33 cellular contexts compared by ENCODE assay signal in the genomic region with DNA sequence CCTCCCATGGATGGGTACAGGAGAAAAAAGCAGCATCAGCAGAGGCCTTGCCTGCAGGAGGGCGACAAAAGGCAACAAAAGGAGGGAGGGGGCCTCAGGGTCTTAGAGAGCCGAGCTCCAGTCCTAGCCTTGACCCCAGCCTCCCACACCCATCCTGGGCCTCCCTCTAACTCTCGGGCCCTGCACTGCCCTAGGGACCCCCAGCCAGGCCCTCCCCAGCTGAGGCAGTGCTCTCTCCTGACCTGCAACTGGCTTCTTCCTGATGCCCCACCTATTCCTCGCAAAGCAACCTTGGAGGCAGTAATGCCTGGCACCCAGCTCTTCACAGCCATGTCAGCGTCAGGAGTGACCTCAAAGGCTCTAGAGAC. TPM values are rescaled to one million over a fixed set of nuclear protein-coding genes. Genes with fewer than 3 reads are reported as not detected.
"Had no signal": no experiment of that assay in that cellular context is flagged by ENCODE, and none has a peak within 500 bp of the region (broad histone marks: within the 10 kb centered on the region; RNA-seq: fewer than 3 reads in every experiment).

No MANE protein-coding gene starts in this region.

- DNase-seq: cerebellar nuclear complex; cortex of kidney; dorsolateral prefrontal cortex; effector CD4-positive, alpha-beta T cell; foreskin keratinocyte; immature natural killer cell; mucosa of descending colon; naive B cell; nucleus accumbens; ovary; psoas muscle; right cardiac atrium; sigmoid colon; stimulated activated CD4-positive, alpha-beta T cell treated with anti-CD3 and anti-CD28 coated beads, Interleukin-15, amount 100 ng/mL, for 24 hours; stimulated activated CD4-positive, alpha-beta T cell treated with anti-CD3 and anti-CD28 coated beads, Interleukin-2, amount 100 ng/mL, for 48 hours; stimulated activated naive B cell treated with anti-CD40 and anti-IgM and Interleukin-4, amounts not matched to agents 10 μg/mL and 1 μg/mL and 100 μg/mL, for 72 hours; upper lobe of left lung had no signal

- H2AFZ ChIP-seq: hepatocyte, neural progenitor cell had no signal

- FAIRE-seq: urothelium cell line had no signal

- H3K79me2 ChIP-seq: hepatocyte had no signal

- H3K4me1 ChIP-seq: esophagus muscularis mucosa, foreskin keratinocyte, gastroesophageal sphincter, heart left ventricle, psoas muscle, sigmoid colon, tibial nerve, upper lobe of left lung had no signal

- H3K36me3 ChIP-seq: esophagus muscularis mucosa, gastroesophageal sphincter, heart left ventricle, neural progenitor cell, ovary, sigmoid colon, thoracic aorta, tibial nerve, upper lobe of left lung had no signal

- H3K4me2 ChIP-seq: hepatocyte, neural progenitor cell had no signal

- ATAC-seq: foreskin keratinocyte; gastroesophageal sphincter; mucosa of descending colon; natural killer cell treated with Interleukin-12 subunit alpha and Interleukin-12 subunit beta and Interleukin-15 and Interleukin-18, amount 100 ng/mL, for 72 hours; right cardiac atrium; stimulated activated naive B cell treated with anti-CD40 and anti-IgM and Interleukin-4, amounts not matched to agents 10 μg/mL and 1 μg/mL and 100 μg/mL, for 72 hours had no signal

- H3K9me3 ChIP-seq: esophagus muscularis mucosa, gastroesophageal sphincter, heart left ventricle, mucosa of descending colon, ovary, psoas muscle, sigmoid colon, thoracic aorta, tibial nerve, upper lobe of left lung had no signal

- H3K27ac ChIP-seq: dorsolateral prefrontal cortex, epithelial cell of prostate, esophagus muscularis mucosa, foreskin keratinocyte, gastroesophageal sphincter, heart left ventricle, hepatocyte, neural progenitor cell, ovary, psoas muscle, sigmoid colon, thoracic aorta, tibial nerve, upper lobe of left lung had no signal

- H3K9ac ChIP-seq: neural progenitor cell had no signal

- H3K4me3 ChIP-seq: dorsolateral prefrontal cortex, esophagus muscularis mucosa, gastroesophageal sphincter, heart left ventricle, hepatocyte, lung, mucosa of descending colon, neural progenitor cell, ovary, psoas muscle, sigmoid colon, thoracic aorta, tibial nerve, upper lobe of left lung had no signal

- H3K27me3 ChIP-seq: dorsolateral prefrontal cortex, foreskin keratinocyte, hepatocyte, neural progenitor cell, ovary, upper lobe of left lung had no signal

RNA-seq across cellular contexts. Expression of gene PRSS27, which starts 17.2 kb away (rescaled TPM):
- total RNA-seq: skeletal muscle tissue had no signal

RNA-seq across cellular contexts. Expression of gene PRSS33, which starts 50.1 kb away (rescaled TPM):
- total RNA-seq: esophagus muscularis mucosa; fibroblast of lung; foreskin keratinocyte; gastroesophageal sphincter; heart left ventricle; hepatocyte; liver; mesothelial cell of epicardium; mucosa of descending colon; natural killer cell treated with Interleukin-12 subunit alpha and Interleukin-12 subunit beta and Interleukin-15 and Interleukin-18, amount 100 ng/mL, for 72 hours; psoas muscle; renal cortical epithelial cell; right cardiac atrium; sigmoid colon; skeletal muscle tissue; thoracic aorta; tibial nerve had no signal
- polyA plus RNA-seq: fibroblast of lung, foreskin keratinocyte, heart left ventricle, hepatocyte, liver, ovary, psoas muscle, right cardiac atrium, sigmoid colon had no signal
